In genomic region chr2:215918901-215919585, GRCh38 we compare ENCODE assay signal across 18 cellular contexts.
DNase-seq lines count a peak whose midpoint lies in the region; ATAC-seq and TF ChIP-seq lines count a peak whose summit lies in the region.
"Had no signal": no experiment of that assay in that cellular context is flagged by ENCODE, and none has a peak within 500 bp of the region (broad histone marks: within the 10 kb centered on the region; RNA-seq: fewer than 3 reads in every experiment).

No MANE protein-coding gene starts in this region.

- POLR2A ChIA-PET in activated CD8-positive, alpha-beta T cell treated with anti-CD3 and anti-CD28 coated beads for 36 hours (lab: Charles Lee): no interaction called here

- CTCF ChIA-PET in activated CD8-positive, alpha-beta T cell treated with anti-CD3 and anti-CD28 coated beads for 36 hours (lab: Charles Lee): interaction anchor here (0.6 to 4.8 kb wide), 5 partner anchors 9 to 473 kb away, joined by 3 to 37 read pairs (median 4); no protein-coding TSS in a partner anchor

- H3K9ac ChIP-seq in skeletal muscle satellite cell (ENCODE audit: low read depth, low read length): peak overlapping the region; percentile 4

- peaks cover 2% of the 10 kb centered on the region for H3K4me1 Mint-ChIP-seq in activated CD8-positive, alpha-beta T cell treated with anti-CD3 and anti-CD28 coated beads for 36 hours (ENCODE audit: low read depth)
- H3K4me1 Mint-ChIP-seq: B cell had no signal

- H3K4me3 ChIP-seq in GM12865 (ENCODE audit: low read depth, low read length) (no peak overlapping the region), RWPE2 (ENCODE audit: severe bottlenecking) (no peak overlapping the region), fibroblast of the aortic adventitia (ENCODE audit: low read depth, low read length) (no peak overlapping the region), skeletal muscle satellite cell (ENCODE audit: low read length) (no peak overlapping the region), Peyer's patch (no peak overlapping the region)

- H3K9me3 Mint-ChIP-seq in activated CD8-positive, alpha-beta T cell treated with anti-CD3 and anti-CD28 coated beads for 36 hours: no peaks in the 10 kb centered on the region
- H3K9me3 Mint-ChIP-seq: effector memory CD8-positive, alpha-beta T cell; memory B cell had no signal

- intact Hi-C loops in activated CD8-positive, alpha-beta T cell treated with anti-CD3 and anti-CD28 coated beads for 36 hours (cut with micrococcal nuclease): loop anchor here (5.0 kb wide), 1 partner anchor 467 kb away; no protein-coding TSS in a partner anchor

- DNase-seq in GM12865 (ENCODE audit: low read depth): peak; percentile 51
- no peak for DNase-seq in RWPE2 (ENCODE audit: low spot score)
- DNase-seq in fibroblast of the aortic adventitia (ENCODE audit: low read depth): peak; percentile 20
- no peak for DNase-seq in cerebellar nuclear complex (lab: John Stamatoyannopoulos, UW)
- no peak for DNase-seq in HT-29 (ENCODE audit: low spot score)
- DNase-seq in activated CD8-positive, alpha-beta T cell treated with anti-CD3 and anti-CD28 coated beads for 36 hours: no peak
- no peak for DNase-seq in Peyer's patch
- DNase-seq: activated CD4-positive, CD25-positive, alpha-beta regulatory T cell; DMS79; effector memory CD8-positive, alpha-beta T cell; immature natural killer cell; Kasumi-1; NCI-H1694; NCI-H510A; T-helper 1 cell had no signal

- H3K4me3 Mint-ChIP-seq in activated CD8-positive, alpha-beta T cell treated with anti-CD3 and anti-CD28 coated beads for 36 hours: no peak overlapping the region
- H3K4me3 Mint-ChIP-seq: B cell; effector memory CD8-positive, alpha-beta T cell; immature natural killer cell; memory B cell had no signal

- no peak for TF ChIP-seq POLR2A in Peyer's patch (IDR thresholded peaks at IDR 0.05)

- H3K4me2 ChIP-seq in skeletal muscle satellite cell (ENCODE audit: low read length): no peak overlapping the region

- H3K27me3 ChIP-seq in RWPE2 (ENCODE audit: insufficient read depth, poor library complexity, severe bottlenecking): no peaks in the 10 kb centered on the region
- no peaks in the 10 kb centered on the region for H3K27me3 ChIP-seq in skeletal muscle satellite cell (ENCODE audit: control insufficient read depth, insufficient read depth, low read length)
- H3K27me3 ChIP-seq in Peyer's patch: no peaks in the 10 kb centered on the region

- H3K9me3 ChIP-seq in RWPE2 (ENCODE audit: severe bottlenecking) (no peaks in the 10 kb centered on the region), skeletal muscle satellite cell (replicated peaks; ENCODE audit: low read length) (no peaks in the 10 kb centered on the region), Peyer's patch (no peaks in the 10 kb centered on the region)

- TF ChIP-seq CTCF in GM12865 (IDR thresholded peaks at IDR 0.05; ENCODE audit: insufficient read depth, low read depth, low read length, missing control alignments): no peak
- no peak for TF ChIP-seq CTCF in RWPE2 (IDR thresholded peaks at IDR 0.05; ENCODE audit: poor library complexity, severe bottlenecking)
- no peak for TF ChIP-seq CTCF in fibroblast of the aortic adventitia (IDR thresholded peaks at IDR 0.05; ENCODE audit: insufficient read depth, low read length)
- no peak for TF ChIP-seq CTCF in activated CD8-positive, alpha-beta T cell treated with anti-CD3 and anti-CD28 coated beads for 36 hours (IDR thresholded peaks at IDR 0.05)
- TF ChIP-seq CTCF in Peyer's patch (IDR thresholded peaks at IDR 0.05): no peak

- H3K4me1 ChIP-seq in RWPE2 (ENCODE audit: insufficient read depth, poor library complexity, severe bottlenecking): peaks cover 15% of the 10 kb centered on the region
- peaks cover 35% of the 10 kb centered on the region for H3K4me1 ChIP-seq in skeletal muscle satellite cell (ENCODE audit: control insufficient read depth, insufficient read depth, low read length)
- H3K4me1 ChIP-seq in Peyer's patch: peaks cover 0 to 7% (median 0%) of the 10 kb centered on the region in 4 donors

- no peaks in the 10 kb centered on the region for H3K36me3 Mint-ChIP-seq in activated CD8-positive, alpha-beta T cell treated with anti-CD3 and anti-CD28 coated beads for 36 hours (ENCODE audit: low read depth)
- H3K36me3 Mint-ChIP-seq: immature natural killer cell, memory B cell had no signal

- H3K27ac Mint-ChIP-seq in activated CD8-positive, alpha-beta T cell treated with anti-CD3 and anti-CD28 coated beads for 36 hours: no peak overlapping the region
- H3K27ac Mint-ChIP-seq: B cell; effector memory CD8-positive, alpha-beta T cell; memory B cell had no signal

- peak overlapping the region; percentile 30 for H3K27ac ChIP-seq in RWPE2 (ENCODE audit: poor library complexity, severe bottlenecking)
- no peak overlapping the region for H3K27ac ChIP-seq in Peyer's patch

- H3K36me3 ChIP-seq in RWPE2 (ENCODE audit: low read depth) (no peaks in the 10 kb centered on the region), skeletal muscle satellite cell (ENCODE audit: insufficient read depth, low read length) (no peaks in the 10 kb centered on the region), Peyer's patch (no peaks in the 10 kb centered on the region)

- ATAC-seq in RWPE2 (ENCODE audit: low read depth): no peak
- ATAC-seq in activated CD8-positive, alpha-beta T cell treated with anti-CD3 and anti-CD28 coated beads for 36 hours: no peak
- ATAC-seq: effector memory CD8-positive, alpha-beta T cell had no signal

- peaks cover 5% of the 10 kb centered on the region for H3K27me3 Mint-ChIP-seq in activated CD8-positive, alpha-beta T cell treated with anti-CD3 and anti-CD28 coated beads for 36 hours

Comparison
In these comparisons a context has a peak if more than half of its experiments do, and no peak if none do; other contexts are left out.
1. DNase-seq: peak in GM12865 (single experiment) and fibroblast of the aortic adventitia (single experiment); none in RWPE2 (single experiment), cerebellar nuclear complex (0 of 2), HT-29 (single experiment), activated CD8-positive, alpha-beta T cell treated with anti-CD3 and anti-CD28 coated beads for 36 hours (single experiment) and Peyer's patch (0 of 3).